In the genomic region with DNA sequence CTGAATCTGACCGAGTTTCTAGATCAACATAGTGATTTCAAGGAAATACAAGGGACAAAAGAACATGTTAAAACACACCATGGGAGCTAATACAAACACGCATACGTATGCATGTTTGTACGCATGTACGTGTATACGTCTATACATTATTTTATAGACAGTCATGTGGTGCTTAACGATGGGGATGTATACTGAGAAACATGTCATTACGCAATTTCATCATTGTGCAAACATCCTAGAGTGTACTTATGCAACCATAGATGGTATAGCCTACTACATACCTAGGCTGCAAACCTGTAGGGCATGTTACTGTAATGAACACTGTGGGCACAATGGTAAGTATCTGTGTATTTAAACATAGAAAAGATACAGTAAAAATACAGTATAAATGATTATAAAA, we compare ENCODE assay signal across 35 cellular contexts. TPM values are rescaled to one million over a fixed set of nuclear protein-coding genes. Genes with fewer than 3 reads are reported as not detected.
DNase-seq lines count a peak whose midpoint lies in the region; ATAC-seq, FAIRE-seq and TF ChIP-seq lines count a peak whose summit lies in the region.
"Had no signal": no experiment of that assay in that cellular context is flagged by ENCODE, and none has a peak within 500 bp of the region (broad histone marks: within the 10 kb centered on the region; RNA-seq: fewer than 3 reads in every experiment).

No MANE protein-coding gene starts in this region.

- intact Hi-C loops in left ventricle myocardium inferior (cut with micrococcal nuclease), result no loop called here

- H3K27me3 ChIP-seq in left ventricle myocardium inferior (ENCODE audit: low read depth), result no peaks in the 10 kb centered on the region
- H3K27me3 ChIP-seq: gastroesophageal sphincter, vagina had no signal

- ATAC-seq in A549 (no peak), HG03460 (IDR thresholded peaks at IDR 0.05; ENCODE audit: unreplicated experiment) (no peak)
- ATAC-seq: activated CD8-positive, alpha-beta T cell treated with anti-CD3 and anti-CD28 coated beads, Interleukin-2, amount 10 ng/mL, durations not matched to agents 7 days and 5 days; activated naive CD4-positive, alpha-beta T cell treated with anti-CD3 and anti-CD28 coated beads, Interleukin-2, amount 50 U/mL, for 72 hours; gastroesophageal sphincter; K562; lower lobe of right lung; natural killer cell; Right ventricle myocardium inferior; sciatic nerve; stimulated activated naive CD8-positive, alpha-beta T cell treated with anti-CD3 and anti-CD28 coated beads, Interleukin-15, amount 100 ng/mL, for 72 hours had no signal

- no peaks in the 10 kb centered on the region for H3K36me3 ChIP-seq in left ventricle myocardium inferior
- H3K36me3 ChIP-seq: gastroesophageal sphincter, lower lobe of right lung, prostate gland, thoracic aorta, vagina had no signal

- POLR2A ChIA-PET in A549 (lab: Yijun Ruan, JAX), result no interaction called here

- H3K4me1 Mint-ChIP-seq in type B pancreatic cell (ENCODE audit: unreplicated experiment) (no peaks in the 10 kb centered on the region), glutamatergic neuron (ENCODE audit: low read depth, unreplicated experiment) (no peaks in the 10 kb centered on the region)
- H3K4me1 Mint-ChIP-seq: B cell; natural killer cell; stimulated activated naive CD8-positive, alpha-beta T cell treated with anti-CD3 and anti-CD28 coated beads, Interleukin-15, amount 100 ng/mL, for 72 hours had no signal

- no peak overlapping the region for H3K27ac ChIP-seq in A549
- no peak overlapping the region for H3K27ac ChIP-seq in left ventricle myocardium inferior (replicated peaks)
- H3K27ac ChIP-seq: gastroesophageal sphincter, lower lobe of right lung, PC-9, prostate gland, thoracic aorta, vagina, VCaP had no signal

- CTCF ChIA-PET in A549 (lab: Yijun Ruan, JAX), result no interaction called here

- TF ChIP-seq RAD21 in A549 (conservative IDR thresholded peaks at IDR 0.05 in 1 of 2, IDR thresholded peaks at IDR 0.05 in 1 of 2), result no peak

- FAIRE-seq in A549 (lab: Jason Lieb, UNC) (no peak), HTR-8/SVneo (lab: Jason Lieb, UNC) (peak; percentile 95)
- FAIRE-seq: GM12892, K562 had no signal

- no peak overlapping the region for H3K4me3 ChIP-seq in A549
- no peak overlapping the region for H3K4me3 ChIP-seq in left ventricle myocardium inferior
- H3K4me3 ChIP-seq: gastroesophageal sphincter, K562, lower lobe of right lung, PC-9, prostate gland, thoracic aorta, vagina had no signal

- no peak for TF ChIP-seq POLR2A in A549 (IDR thresholded peaks at IDR 0.05; ENCODE audit: low read length)

- no peak for DNase-seq in A549 (ENCODE audit: low read depth in 1 of 2, low spot score in 1 of 2)
- DNase-seq in HTR-8/SVneo (ENCODE audit: insufficient read length, low spot score), result no peak
- peak; percentile 49 for DNase-seq in NCI-H748 (lab: John Stamatoyannopoulos, UW; ENCODE audit: unreplicated experiment)
- DNase-seq in SIG-M5 treated with dmso at 0.1 percent for 504 hours (lab: John Stamatoyannopoulos, UW; ENCODE audit: unreplicated experiment), result peak; percentile 93
- DNase-seq in type B pancreatic cell (ENCODE audit: extremely low spot score, unreplicated experiment), result no peak
- DNase-seq in glutamatergic neuron, result no peak
- no peak for DNase-seq in left ventricle myocardium inferior
- DNase-seq: activated CD4-positive, alpha-beta T cell treated with anti-CD3 and anti-CD28 coated beads for 4 hours; activated CD8-positive, alpha-beta T cell treated with anti-CD3 and anti-CD28 coated beads, Interleukin-2, amount 10 ng/mL, durations not matched to agents 7 days and 5 days; activated T-cell treated with anti-CD3 and anti-CD28 coated beads for 4 hours; amygdala; DMS 273 treated with DMSO at 0.1 percent for 48 hours; HCEC 1CT; hippocampal formation; lower lobe of right lung; natural killer cell; NCI-H1417 treated with DMSO at 0.1 percent for 48 hours; NCI-H2029 treated with DMSO at 0.1 percent for 48 hours; NCI-H446; occipital lobe; stimulated activated CD4-positive, alpha-beta T cell treated with anti-CD3 and anti-CD28 coated beads, Interleukin-2, amount 100 ng/mL, for 48 hours; stimulated activated naive CD8-positive, alpha-beta T cell treated with anti-CD3 and anti-CD28 coated beads, Interleukin-15, amount 100 ng/mL, for 72 hours had no signal

- no peak overlapping the region for H3K27ac Mint-ChIP-seq in type B pancreatic cell
- no peak overlapping the region for H3K27ac Mint-ChIP-seq in glutamatergic neuron (ENCODE audit: unreplicated experiment)
- H3K27ac Mint-ChIP-seq: activated CD8-positive, alpha-beta T cell treated with anti-CD3 and anti-CD28 coated beads, Interleukin-2, amount 10 ng/mL, durations not matched to agents 7 days and 5 days; activated naive CD4-positive, alpha-beta T cell treated with anti-CD3 and anti-CD28 coated beads, Interleukin-2, amount 50 U/mL, for 72 hours; B cell; natural killer cell had no signal

- H3K4me2 ChIP-seq in A549, result no peak overlapping the region
- H3K4me2 ChIP-seq: PC-9 had no signal

- no peak for TF ChIP-seq EP300 in A549 (IDR thresholded peaks at IDR 0.05)

- H3K4me1 ChIP-seq in A549 (no peaks in the 10 kb centered on the region), left ventricle myocardium inferior (no peaks in the 10 kb centered on the region)
- H3K4me1 ChIP-seq: gastroesophageal sphincter, lower lobe of right lung, prostate gland, vagina had no signal

- H3K36me3 Mint-ChIP-seq in type B pancreatic cell (no peaks in the 10 kb centered on the region), glutamatergic neuron (ENCODE audit: unreplicated experiment) (no peaks in the 10 kb centered on the region)
- H3K36me3 Mint-ChIP-seq: activated naive CD4-positive, alpha-beta T cell treated with anti-CD3 and anti-CD28 coated beads, Interleukin-2, amount 50 U/mL, for 72 hours; natural killer cell had no signal

- H3K4me3 Mint-ChIP-seq in type B pancreatic cell (no peak overlapping the region), glutamatergic neuron (ENCODE audit: unreplicated experiment) (no peak overlapping the region)
- H3K4me3 Mint-ChIP-seq: activated CD8-positive, alpha-beta T cell treated with anti-CD3 and anti-CD28 coated beads, Interleukin-2, amount 10 ng/mL, durations not matched to agents 7 days and 5 days; B cell; natural killer cell; stimulated activated naive CD8-positive, alpha-beta T cell treated with anti-CD3 and anti-CD28 coated beads, Interleukin-15, amount 100 ng/mL, for 72 hours had no signal

- H3K27me3 Mint-ChIP-seq in type B pancreatic cell (no peaks in the 10 kb centered on the region), glutamatergic neuron (ENCODE audit: unreplicated experiment) (peaks cover 2% of the 10 kb centered on the region)

- peaks cover 3% of the 10 kb centered on the region for H3K9me3 Mint-ChIP-seq in type B pancreatic cell
- no peaks in the 10 kb centered on the region for H3K9me3 Mint-ChIP-seq in glutamatergic neuron (ENCODE audit: unreplicated experiment)
- H3K9me3 Mint-ChIP-seq: activated naive CD4-positive, alpha-beta T cell treated with anti-CD3 and anti-CD28 coated beads, Interleukin-2, amount 50 U/mL, for 72 hours; natural killer cell; stimulated activated naive CD8-positive, alpha-beta T cell treated with anti-CD3 and anti-CD28 coated beads, Interleukin-15, amount 100 ng/mL, for 72 hours had no signal

- H3K9me3 ChIP-seq in A549 (no peaks in the 10 kb centered on the region), left ventricle myocardium inferior (replicated peaks) (no peaks in the 10 kb centered on the region)
- H3K9me3 ChIP-seq: gastroesophageal sphincter, lower lobe of right lung, prostate gland, thoracic aorta, vagina had no signal

- TF ChIP-seq CTCF in A549 (IDR thresholded peaks at IDR 0.05) (no peak), type B pancreatic cell (conservative IDR thresholded peaks at IDR 0.05) (no peak), glutamatergic neuron (IDR thresholded peaks at IDR 0.05; ENCODE audit: partially characterized antibody, unreplicated experiment) (no peak), left ventricle myocardium inferior (IDR thresholded peaks at IDR 0.05; ENCODE audit: borderline replicate concordance) (no peak)

- 73% methylated on average over 8 of the region's 8 CpGs for WGBS in A549 (ENCODE audit: missing lambda C conversion rate)

TF ChIP-seq in A549, 52 proteins besides CTCF, POLR2A, EP300 and RAD21 (continues in another document):
- TF ChIP-seq, protein P1, sequence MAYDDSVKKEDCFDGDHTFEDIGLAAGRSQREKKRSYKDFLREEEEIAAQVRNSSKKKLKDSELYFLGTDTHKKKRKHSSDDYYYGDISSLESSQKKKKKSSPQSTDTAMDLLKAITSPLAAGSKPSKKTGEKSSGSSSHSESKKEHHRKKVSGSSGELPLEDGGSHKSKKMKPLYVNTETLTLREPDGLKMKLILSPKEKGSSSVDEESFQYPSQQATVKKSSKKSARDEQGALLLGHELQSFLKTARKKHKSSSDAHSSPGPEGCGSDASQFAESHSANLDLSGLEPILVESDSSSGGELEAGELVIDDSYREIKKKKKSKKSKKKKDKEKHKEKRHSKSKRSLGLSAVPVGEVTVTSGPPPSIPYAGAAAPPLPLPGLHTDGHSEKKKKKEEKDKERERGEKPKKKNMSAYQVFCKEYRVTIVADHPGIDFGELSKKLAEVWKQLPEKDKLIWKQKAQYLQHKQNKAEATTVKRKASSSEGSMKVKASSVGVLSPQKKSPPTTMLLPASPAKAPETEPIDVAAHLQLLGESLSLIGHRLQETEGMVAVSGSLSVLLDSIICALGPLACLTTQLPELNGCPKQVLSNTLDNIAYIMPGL (CRISPR knock-in tag; IDR thresholded peaks at IDR 0.05; ENCODE audit: borderline replicate concordance), result no peak

RNA-seq across cellular contexts. Expression of gene NELFCD, which starts 25.0 kb away (rescaled TPM):
- polyA plus RNA-seq in A549 (2011; rRNA removed) (69.6 and 74.0 TPM in 2 replicates), A549 (2017; fragmentation: RNase III; extraction: RNeasy Plus Mini Kit Qiagen cat#74134 plus additional on column Dnase treatment) (54.8 to 58.8 TPM (median 58.7 TPM) in 3 replicates)
- 73.5 and 75.1 TPM in 2 replicates for polyA plus RNA-seq in A549 (2012; cell fraction: cytosol; rRNA removed)
- 92.1 and 107 TPM in 2 replicates for polyA plus RNA-seq in A549 (2012; cell fraction: nucleus; rRNA removed)
- 65.3 and 66.1 TPM in 2 replicates for polyA minus RNA-seq in A549 (2011; rRNA and poly(A)+ RNA removed)
- total RNA-seq in type B pancreatic cell (ENCODE audit: low replicate concordance) (73.0 and 110 TPM in 2 replicates), glutamatergic neuron (ENCODE audit: unreplicated experiment) (112 TPM), left ventricle myocardium inferior (30.4 TPM)

RNA-seq across cellular contexts. Expression of gene CTSZ, which starts 51.0 kb away (rescaled TPM):
- 115 and 128 TPM in 2 replicates for polyA plus RNA-seq in A549 (2011; rRNA removed)
- polyA plus RNA-seq in A549 (2012; cell fraction: cytosol; rRNA removed), result 153 and 175 TPM in 2 replicates
- 90.9 and 95.1 TPM in 2 replicates for polyA plus RNA-seq in A549 (2012; cell fraction: nucleus; rRNA removed)
- polyA plus RNA-seq in A549 (2017; fragmentation: RNase III; extraction: RNeasy Plus Mini Kit Qiagen cat#74134 plus additional on column Dnase treatment), result 154 to 158 TPM (median 156 TPM) in 3 replicates
- 67.3 and 74.5 TPM in 2 replicates for polyA minus RNA-seq in A549 (2011; rRNA and poly(A)+ RNA removed)
- 71.9 and 75.9 TPM in 2 replicates for total RNA-seq in type B pancreatic cell (ENCODE audit: low replicate concordance)
- total RNA-seq in glutamatergic neuron (ENCODE audit: unreplicated experiment), result 13.1 TPM
- 131 TPM for total RNA-seq in left ventricle myocardium inferior

Comparison
In these comparisons a context has a peak if more than half of its experiments do, and no peak if none do; other contexts are left out.
1. DNase-seq: peak in NCI-H748 (single experiment) and SIG-M5 treated with dmso at 0.1 percent for 504 hours (single experiment); none in A549 (0 of 2), HTR-8/SVneo (single experiment), type B pancreatic cell (single experiment), glutamatergic neuron (single experiment) and left ventricle myocardium inferior (single experiment).